ENCODE assay signal across 8 cellular contexts in the genomic region with DNA sequence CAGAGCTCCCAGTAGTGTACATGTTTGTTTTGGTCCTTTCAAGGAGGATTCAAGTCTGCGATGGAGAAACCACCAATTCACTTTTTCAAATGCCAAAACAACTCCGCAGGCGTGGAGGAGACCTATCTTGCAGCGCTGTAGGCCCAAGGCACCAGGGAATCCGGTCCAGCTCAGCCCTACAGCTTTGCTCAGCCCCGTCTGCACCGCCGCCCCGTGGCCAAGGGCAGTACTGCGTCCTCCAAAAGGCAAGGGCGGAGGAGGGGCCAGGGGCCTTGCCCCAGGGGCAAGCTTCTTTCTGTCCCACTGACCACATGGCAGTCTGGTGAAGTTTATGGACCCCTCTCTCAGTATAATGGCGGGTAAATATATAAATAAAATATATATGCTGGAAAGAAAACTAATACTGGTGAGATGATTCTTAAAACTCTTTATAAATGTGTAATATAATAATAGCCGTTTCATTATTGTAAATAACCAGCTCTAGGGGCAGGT. TPM values are rescaled to one million over a fixed set of nuclear protein-coding genes. Genes with fewer than 3 reads are reported as not detected.
DNase-seq lines count a peak whose midpoint lies in the region; ATAC-seq and TF ChIP-seq lines count a peak whose summit lies in the region.

No MANE protein-coding gene starts in this region.

- ATAC-seq in GM18511 (IDR thresholded peaks at IDR 0.05; ENCODE audit: unreplicated experiment) (peak; percentile 45), HG02588 (IDR thresholded peaks at IDR 0.05; ENCODE audit: unreplicated experiment) (no peak)
- peak; percentile 86 to 89 for ATAC-seq in activated CD4-positive, CD25-positive, alpha-beta regulatory T cell treated with anti-CD3 and anti-CD28 coated beads, Interleukin-2, amount 50 U/mL, for 24 hours

- CTCF ChIA-PET in AG04449 (lab: Yijun Ruan, JAX): interaction anchor here (0.7 to 5.2 kb wide), 43 partner anchors 8 to 270 kb away, joined by 3 to 61 read pairs (median 6); partner anchors contain the start of genes DUSP3, MPP2 and MPP3

- POLR2A ChIA-PET in AG04449 (lab: Yijun Ruan, JAX): interaction anchor here (1.0 kb wide), 1 partner anchor 67 kb away, joined by 3 read pairs; the partner anchor contains the start of gene DUSP3

- H3K4me3 ChIP-seq in AG04449 (ENCODE audit: low read depth, low read length): no peak overlapping the region
- no peak overlapping the region for H3K4me3 ChIP-seq in kidney epithelial cell (ENCODE audit: low read depth, low read length)

- peaks cover 5% of the 10 kb centered on the region for H3K27me3 ChIP-seq in kidney epithelial cell (ENCODE audit: control insufficient read depth, insufficient read depth, low read length)

- DNase-seq in AG04449 (ENCODE audit: low read depth, low spot score) (peak; percentile 3), NCI-H2196 treated with DMSO at 0.1 percent for 48 hours (lab: John Stamatoyannopoulos, UW; ENCODE audit: unreplicated experiment) (peak; percentile 59), kidney epithelial cell (ENCODE audit: low read depth) (peak; percentile 9)
- peak; percentile 53 for DNase-seq in central memory CD4-positive, alpha-beta T cell
- DNase-seq in stimulated activated CD4-positive, alpha-beta T cell treated with anti-CD3 and anti-CD28 coated beads, Interleukin-2, amount 100 ng/mL, for 24 hours: peak; percentile 85 to 89

- TF ChIP-seq CTCF in AG04449 (IDR thresholded peaks at IDR 0.05; ENCODE audit: insufficient read depth, low read length, missing control alignments) (peak; percentile 100), kidney epithelial cell (IDR thresholded peaks at IDR 0.05; ENCODE audit: insufficient read depth, low read length, poor library complexity, severe bottlenecking) (peak; percentile 99)

- no peaks in the 10 kb centered on the region for H3K36me3 ChIP-seq in kidney epithelial cell (ENCODE audit: control insufficient read depth, insufficient read depth, low read length)

RNA-seq across cellular contexts. Expression of gene CD300LG, which starts 0.7 kb away (rescaled TPM):
- total RNA-seq in kidney epithelial cell: not detected in 2 replicates

RNA-seq across cellular contexts. Expression of gene MPP3, which starts 13.3 kb away (rescaled TPM):
- total RNA-seq in kidney epithelial cell: 4.1 and 13.2 TPM in 2 replicates

Comparison
In these comparisons a context has a peak if more than half of its experiments do, and no peak if none do; other contexts are left out.
1. DNase-seq: peak in every context shown above with its lines; median percentile 87 in stimulated activated CD4-positive, alpha-beta T cell treated with anti-CD3 and anti-CD28 coated beads, Interleukin-2, amount 100 ng/mL, for 24 hours; 59 in NCI-H2196 treated with DMSO at 0.1 percent for 48 hours; 53 in central memory CD4-positive, alpha-beta T cell; 9 in kidney epithelial cell; 3 in AG04449.